Comparison of ENCODE assay signal across 8 cellular contexts in the genomic region with DNA sequence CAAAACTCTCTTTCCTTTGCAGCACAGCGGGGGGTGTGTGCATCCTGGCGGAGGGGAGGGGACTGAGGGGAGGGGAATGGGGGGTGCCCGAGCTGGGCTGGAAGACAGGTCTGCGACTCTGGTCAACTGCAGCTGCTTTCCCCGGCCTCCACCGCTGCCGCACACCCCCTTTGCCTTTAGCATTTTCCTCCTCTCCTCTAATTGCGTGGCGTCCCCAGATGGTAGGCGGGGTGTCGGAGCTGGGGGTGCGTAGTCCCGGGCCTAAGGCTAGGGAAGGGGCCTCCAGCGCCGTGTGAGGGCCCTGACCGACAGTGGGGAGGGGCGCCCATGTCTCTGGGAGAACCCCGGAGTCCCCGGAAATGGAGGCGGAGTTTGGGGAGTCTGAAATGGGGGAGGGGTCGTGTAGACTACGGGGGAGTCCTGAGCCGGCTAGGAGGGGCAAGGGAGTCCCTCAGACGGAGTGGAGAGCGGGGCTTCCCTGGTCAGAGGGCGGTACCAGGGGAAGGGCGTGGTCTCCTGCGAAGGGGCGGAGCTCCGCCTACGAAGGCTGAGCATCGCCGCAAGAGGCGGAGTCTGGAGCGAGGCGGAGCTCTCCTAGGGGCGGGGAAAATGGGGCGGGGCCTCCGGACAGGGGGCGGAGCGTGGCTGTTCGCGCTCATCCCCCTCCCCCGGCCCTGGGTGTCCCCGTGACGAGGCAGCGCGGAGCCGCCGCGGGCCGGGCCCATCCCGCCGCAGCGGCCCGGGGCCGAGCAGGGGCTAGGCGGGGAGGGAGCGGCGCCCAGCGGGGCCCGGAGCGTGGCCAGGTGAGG.
A peak's percentile ranks its signal among the peaks of the same experiment; 100 is the strongest.
DNase-seq lines count a peak whose midpoint lies in the region; ATAC-seq lines count a peak whose summit lies in the region.

A gene with protein sequence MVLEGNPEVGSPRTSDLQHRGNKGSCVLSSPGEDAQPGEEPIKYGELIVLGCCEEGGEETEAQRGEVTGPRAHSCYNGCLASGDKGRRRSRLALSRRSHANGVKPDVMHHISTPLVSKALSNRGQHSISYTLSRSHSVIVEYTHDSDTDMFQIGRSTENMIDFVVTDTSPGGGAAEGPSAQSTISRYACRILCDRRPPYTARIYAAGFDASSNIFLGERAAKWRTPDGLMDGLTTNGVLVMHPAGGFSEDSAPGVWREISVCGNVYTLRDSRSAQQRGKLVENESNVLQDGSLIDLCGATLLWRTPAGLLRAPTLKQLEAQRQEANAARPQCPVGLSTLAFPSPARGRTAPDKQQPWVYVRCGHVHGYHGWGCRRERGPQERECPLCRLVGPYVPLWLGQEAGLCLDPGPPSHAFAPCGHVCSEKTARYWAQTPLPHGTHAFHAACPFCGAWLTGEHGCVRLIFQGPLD (plus strand): TSS at position 681 of the 809 bp plus-strand sequence. CDS start 1,224 bp downstream, outside the sequence.

- DNase-seq in NCI-H774 (lab: John Stamatoyannopoulos, UW), result peak; percentile 90
- peak; percentile 98 for DNase-seq in activated CD8-positive, alpha-beta memory T cell treated with anti-CD3 and anti-CD28 coated beads for 24 hours
- DNase-seq in effector memory CD4-positive, alpha-beta T cell, result peak; percentile 93 to 97 (median 93)
- DNase-seq in memory B cell (ENCODE audit: low spot score in 2 of 2), result peak; percentile 95 to 97
- DNase-seq in stimulated activated CD4-positive, alpha-beta T cell treated with anti-CD3 and anti-CD28 coated beads, TNF-alpha, amount 100 ng/mL, for 48 hours (ENCODE audit: low read depth in 3 of 3), result peak; percentile 87 to 95 (median 93)

- H3K9me3 ChIP-seq in BLaER1 treated with 17β-estradiol and CSF1 and Interleukin-3, amounts not matched to agents 10 nM and 100 nM (replicated peaks in 1 of 11), result peaks cover 7 to 20% (median 18%) of the 10 kb centered on the region in 11 experiments; a peak in 15 of 22 replicates
- no peaks in the 10 kb centered on the region for H3K9me3 ChIP-seq in effector memory CD4-positive, alpha-beta T cell (ENCODE audit: control insufficient read depth, low read length)

- H3K27me3 ChIP-seq in BLaER1 treated with 17β-estradiol and CSF1 and Interleukin-3, amounts not matched to agents 10 nM and 100 nM, result no peaks in the 10 kb centered on the region
- no peaks in the 10 kb centered on the region for H3K27me3 ChIP-seq in effector memory CD4-positive, alpha-beta T cell (replicated peaks; ENCODE audit: control insufficient read depth, insufficient read depth, low read length, poor library complexity, severe bottlenecking)

- peak within 1 kb of the TSS; percentile 91 for H3K27ac Mint-ChIP-seq in memory B cell

- peak within 1 kb of the TSS; percentile 65 to 84 (median 80) for H3K9ac ChIP-seq in BLaER1 treated with 17β-estradiol and CSF1 and Interleukin-3, amounts not matched to agents 10 nM and 100 nM

- peak within 1 kb of the TSS; percentile 88 for H3K4me3 Mint-ChIP-seq in memory B cell

- peak within 1 kb of the TSS; percentile 94 to 100 (median 98) for H3K4me2 ChIP-seq in BLaER1 treated with 17β-estradiol and CSF1 and Interleukin-3, amounts not matched to agents 10 nM and 100 nM

- H3K4me3 ChIP-seq in BLaER1 treated with 17β-estradiol and CSF1 and Interleukin-3, amounts not matched to agents 10 nM and 100 nM, result peak within 1 kb of the TSS; percentile 64 to 84 (median 74)
- H3K4me3 ChIP-seq in effector memory CD4-positive, alpha-beta T cell (ENCODE audit: insufficient read depth, low read depth, low read length, poor library complexity, severe bottlenecking), result peak within 1 kb of the TSS; percentile 73

- H3K4me1 Mint-ChIP-seq in memory B cell, result peaks cover 24% of the 10 kb centered on the region

- peaks cover 0 to 17% (median 12%) of the 10 kb centered on the region in 11 experiments; a peak in 9 of 22 replicates for H4K20me1 ChIP-seq in BLaER1 treated with 17β-estradiol and CSF1 and Interleukin-3, amounts not matched to agents 10 nM and 100 nM

- no peaks in the 10 kb centered on the region for H3K9me3 Mint-ChIP-seq in memory B cell

- peak within 1 kb of the TSS; percentile 42 to 77 (median 73); a peak in 21 of 22 replicates for H3K27ac ChIP-seq in BLaER1 treated with 17β-estradiol and CSF1 and Interleukin-3, amounts not matched to agents 10 nM and 100 nM
- peak within 1 kb of the TSS; percentile 82 for H3K27ac ChIP-seq in effector memory CD4-positive, alpha-beta T cell (ENCODE audit: insufficient read depth, low read length, poor library complexity, severe bottlenecking)

- H3K36me3 ChIP-seq in BLaER1 treated with 17β-estradiol and CSF1 and Interleukin-3, amounts not matched to agents 10 nM and 100 nM, result peaks cover 0 to 9% (median 5%) of the 10 kb centered on the region in 11 experiments; a peak in 9 of 22 replicates
- H3K36me3 ChIP-seq in effector memory CD4-positive, alpha-beta T cell (ENCODE audit: control insufficient read depth, insufficient read depth, low read length), result no peaks in the 10 kb centered on the region

- peaks cover 38 to 65% (median 55%) of the 10 kb centered on the region in 10 experiments for H3K4me1 ChIP-seq in BLaER1 treated with 17β-estradiol and CSF1 and Interleukin-3, amounts not matched to agents 10 nM and 100 nM
- H3K4me1 ChIP-seq in effector memory CD4-positive, alpha-beta T cell (ENCODE audit: control insufficient read depth, insufficient read depth, low read length, poor library complexity, severe bottlenecking), result peaks cover 14% of the 10 kb centered on the region

- peak; percentile 80 for ATAC-seq in GM19395 (IDR thresholded peaks at IDR 0.05; ENCODE audit: unreplicated experiment)
- ATAC-seq in HG03558 (IDR thresholded peaks at IDR 0.05; ENCODE audit: extremely low read depth, unreplicated experiment), result peak; percentile 47
- peak; percentile 86 for ATAC-seq in memory B cell (ENCODE audit: low read depth)

- H3K27me3 Mint-ChIP-seq in memory B cell, result no peaks in the 10 kb centered on the region

- H3K36me3 Mint-ChIP-seq in memory B cell, result no peaks in the 10 kb centered on the region

Comparison
In these comparisons a context has a peak if more than half of its experiments do, and no peak if none do; other contexts are left out.
1. Peak in every context shown above with its lines: DNase-seq, ATAC-seq, H3K4me3 ChIP-seq and H3K27ac ChIP-seq.